26 cellular contexts compared by ENCODE assay signal in genomic region chr10:64574371-64574770, GRCh38.
A peak's percentile ranks its signal among the peaks of the same experiment; 100 is the strongest.
DNase-seq lines count a peak whose midpoint lies in the region; ATAC-seq, FAIRE-seq and TF ChIP-seq lines count a peak whose summit lies in the region.
"Had no signal": no experiment of that assay in that cellular context is flagged by ENCODE, and none has a peak within 500 bp of the region (broad histone marks: within the 10 kb centered on the region; RNA-seq: fewer than 3 reads in every experiment).

No MANE protein-coding gene starts in this region.

- peaks cover 10% of the 10 kb centered on the region for H3K9me3 Mint-ChIP-seq in WTC11
- H3K9me3 Mint-ChIP-seq: activated T-cell treated with anti-CD3 and anti-CD28 coated beads, Interleukin-2, amount 50 U/mL, for 4 hours had no signal

- H4K20me1 ChIP-seq in HepG2 (ENCODE audit: insufficient read depth, low read length) (no peaks in the 10 kb centered on the region), hepatocyte (ENCODE audit: insufficient read depth, poor library complexity, severe bottlenecking) (no peaks in the 10 kb centered on the region)

- no peaks in the 10 kb centered on the region for H3K9me3 ChIP-seq in right lobe of liver
- peaks cover 2% of the 10 kb centered on the region; the same call in 1 of the 2 replicates for H3K9me3 ChIP-seq in HepG2 (ENCODE audit: low read length)
- no peaks in the 10 kb centered on the region for H3K9me3 ChIP-seq in hepatocyte (ENCODE audit: low read depth)
- H3K9me3 ChIP-seq: SJSA1, tibial artery had no signal

- H3K4me3 Mint-ChIP-seq in WTC11 = no peak overlapping the region
- H3K4me3 Mint-ChIP-seq: activated CD8-positive, alpha-beta T cell treated with anti-CD3 and anti-CD28 coated beads, Interleukin-2, amount 10 ng/mL, durations not matched to agents 7 days and 5 days; activated naive CD4-positive, alpha-beta T cell treated with anti-CD3 and anti-CD28 coated beads, Interleukin-2, amount 50 U/mL, for 24 hours; activated T-cell treated with anti-CD3 and anti-CD28 coated beads, Interleukin-2, amount 50 U/mL, for 4 hours; naive B cell; stimulated activated naive B cell treated with anti-CD40 and anti-IgM and Interleukin-4, amounts not matched to agents 10 μg/mL and 1 μg/mL and 100 μg/mL, for 72 hours had no signal

- DNase-seq in right lobe of liver = peak in 1 of 3 donors; percentile 49
- DNase-seq in HepG2 (ENCODE audit: low spot score) = no peak
- peak; percentile 56 for DNase-seq in NCI-H82 (lab: John Stamatoyannopoulos, UW)
- DNase-seq in hepatocyte (ENCODE audit: low spot score) = peak; percentile 61
- DNase-seq in urothelium cell line (ENCODE audit: low spot score) = peak; percentile 28
- no peak for DNase-seq in H7
- DNase-seq in WTC11 (ENCODE audit: low spot score) = no peak
- DNase-seq: activated CD4-positive, CD25-positive, alpha-beta regulatory T cell; activated CD8-positive, alpha-beta T cell treated with anti-CD3 and anti-CD28 coated beads, Interleukin-2, amount 10 ng/mL, durations not matched to agents 7 days and 5 days; activated T-cell treated with anti-CD3 and anti-CD28 coated beads, Interleukin-2, amount 50 U/mL, for 4 hours; GOT3; heart right ventricle; MM.1S; naive B cell; NCI-H1930; NCI-H526; PC-9; stimulated activated naive B cell treated with anti-CD40 and anti-IgM and Interleukin-4, amounts not matched to agents 10 μg/mL and 1 μg/mL and 100 μg/mL, for 72 hours; tibial artery had no signal

- TF ChIP-seq RAD21 in HepG2 (CRISPR knock-in tag; IDR thresholded peaks at IDR 0.05) = no peak

- peaks cover 0 to 22% (median 7%) of the 10 kb centered on the region in 4 donors for H3K4me1 ChIP-seq in right lobe of liver
- peaks cover 19% of the 10 kb centered on the region for H3K4me1 ChIP-seq in HepG2 (ENCODE audit: insufficient read depth, low read length)
- peaks cover 29% of the 10 kb centered on the region for H3K4me1 ChIP-seq in hepatocyte (ENCODE audit: insufficient read depth)
- H3K4me1 ChIP-seq: SJSA1, tibial artery had no signal

- intact Hi-C loops in right lobe of liver (cut with DNase I) (no loop called here), HepG2 (cut with micrococcal nuclease; ENCODE audit: unreplicated experiment) (no loop called here)

- in situ Hi-C loops in HepG2 (cut with HindIII; ENCODE audit: extremely low pct_ligation_motif_present, low pct_unique_long_range_greater_than_20kb) = no loop called here

- no peaks in the 10 kb centered on the region for H3K27me3 Mint-ChIP-seq in WTC11 (ENCODE audit: low read depth)
- H3K27me3 Mint-ChIP-seq: activated naive CD4-positive, alpha-beta T cell treated with anti-CD3 and anti-CD28 coated beads, Interleukin-2, amount 50 U/mL, for 24 hours; naive B cell; stimulated activated naive B cell treated with anti-CD40 and anti-IgM and Interleukin-4, amounts not matched to agents 10 μg/mL and 1 μg/mL and 100 μg/mL, for 72 hours had no signal

- H3K4me3 ChIP-seq in right lobe of liver = no peak overlapping the region
- no peak overlapping the region for H3K4me3 ChIP-seq in HepG2 (replicated peaks in 1 of 3; ENCODE audit: insufficient read depth in 1 of 3, low read depth in 2 of 3, low read length in 3 of 3)
- H3K4me3 ChIP-seq in hepatocyte = no peak overlapping the region
- no peak overlapping the region for H3K4me3 ChIP-seq in H7 (ENCODE audit: insufficient read depth, low read depth, low read length)
- H3K4me3 ChIP-seq: coronary artery, heart right ventricle, PC-9, SJSA1, tibial artery had no signal

- no peak for TF ChIP-seq EP300 in HepG2 (IDR thresholded peaks at IDR 0.05; ENCODE audit: low read depth in 2 of 2, low read length in 2 of 2)
- no peak for TF ChIP-seq EP300 in HepG2 (CRISPR knock-in tag; IDR thresholded peaks at IDR 0.05; ENCODE audit: borderline replicate concordance)

- no peak overlapping the region for H3K27ac Mint-ChIP-seq in WTC11
- H3K27ac Mint-ChIP-seq: activated CD8-positive, alpha-beta T cell treated with anti-CD3 and anti-CD28 coated beads, Interleukin-2, amount 10 ng/mL, durations not matched to agents 7 days and 5 days; activated naive CD4-positive, alpha-beta T cell treated with anti-CD3 and anti-CD28 coated beads, Interleukin-2, amount 50 U/mL, for 24 hours; stimulated activated naive B cell treated with anti-CD40 and anti-IgM and Interleukin-4, amounts not matched to agents 10 μg/mL and 1 μg/mL and 100 μg/mL, for 72 hours had no signal

- peak; percentile 34 to 63 (median 54) for ATAC-seq in right lobe of liver
- ATAC-seq in HepG2 = no peak; the same call in 2 of the 3 replicates
- ATAC-seq in WTC11 = no peak
- ATAC-seq in GM18873 (IDR thresholded peaks at IDR 0.05; ENCODE audit: low FRiP score, unreplicated experiment) = no peak
- ATAC-seq: activated CD8-positive, alpha-beta T cell treated with anti-CD3 and anti-CD28 coated beads, Interleukin-2, amount 10 ng/mL, durations not matched to agents 7 days and 5 days; heart right ventricle; sciatic nerve had no signal

- POLR2A ChIA-PET in HepG2 (lab: Yijun Ruan, JAX) = no interaction called here
- POLR2A ChIA-PET in WTC11 (lab: Charles Lee) = no interaction called here

- H3K4me1 Mint-ChIP-seq in WTC11 = no peaks in the 10 kb centered on the region
- H3K4me1 Mint-ChIP-seq: activated naive CD4-positive, alpha-beta T cell treated with anti-CD3 and anti-CD28 coated beads, Interleukin-2, amount 50 U/mL, for 24 hours; naive B cell; stimulated activated naive B cell treated with anti-CD40 and anti-IgM and Interleukin-4, amounts not matched to agents 10 μg/mL and 1 μg/mL and 100 μg/mL, for 72 hours had no signal

- H2AFZ ChIP-seq in HepG2 (ENCODE audit: low read length) (no peak overlapping the region), hepatocyte (no peak overlapping the region)
- H2AFZ ChIP-seq: PC-9 had no signal

- 15% methylated on average over 2 of the region's 2 CpGs for whole genome bisulfite sequencing in right lobe of liver (ENCODE audit: insufficient coverage, low coverage, low lambda C conversion rate, missing lambda C conversion rate)
- WGBS in HepG2 (ENCODE audit: low lambda C conversion rate) = 47% methylated on average over 2 of the region's 2 CpGs
- WGBS in hepatocyte (ENCODE audit: low lambda C conversion rate, missing lambda C conversion rate) = 44% methylated on average over 2 of the region's 2 CpGs

- BruUV-seq in HepG2 (replicated peaks; lab: Mats Ljungman, UMichigan) = no TSS peak

- TF ChIP-seq CTCF in right lobe of liver (IDR thresholded peaks at IDR 0.05) (no peak), HepG2 (CRISPR knock-in tag; IDR thresholded peaks at IDR 0.05) (no peak), hepatocyte (IDR thresholded peaks at IDR 0.05; ENCODE audit: poor library complexity) (no peak), WTC11 (IDR thresholded peaks at IDR 0.05) (no peak)

- TF ChIP-seq POLR2A in right lobe of liver (IDR thresholded peaks at IDR 0.05) = no peak
- TF ChIP-seq POLR2A in HepG2 (IDR thresholded peaks at IDR 0.05; ENCODE audit: insufficient read depth in 1 of 2, low read depth in 2 of 2, low read length in 2 of 2) = no peak

- no peaks in the 10 kb centered on the region for H3K36me3 Mint-ChIP-seq in WTC11
- H3K36me3 Mint-ChIP-seq: activated naive CD4-positive, alpha-beta T cell treated with anti-CD3 and anti-CD28 coated beads, Interleukin-2, amount 50 U/mL, for 24 hours; naive B cell; stimulated activated naive B cell treated with anti-CD40 and anti-IgM and Interleukin-4, amounts not matched to agents 10 μg/mL and 1 μg/mL and 100 μg/mL, for 72 hours had no signal

- H3K4me2 ChIP-seq in HepG2 (ENCODE audit: low read depth, low read length) (no peak overlapping the region), hepatocyte (peak overlapping the region; percentile 25)
- H3K4me2 ChIP-seq: PC-9 had no signal

- no peaks in the 10 kb centered on the region for H3K79me2 ChIP-seq in HepG2 (ENCODE audit: insufficient read depth, low read length)
- no peaks in the 10 kb centered on the region for H3K79me2 ChIP-seq in hepatocyte

- no peaks in the 10 kb centered on the region for H3K9me2 ChIP-seq in hepatocyte (replicated peaks; ENCODE audit: insufficient read depth)

- FAIRE-seq in HepG2 (lab: Jason Lieb, UNC) (no peak), urothelium cell line (lab: Jason Lieb, UNC) (no peak)
- FAIRE-seq: astrocyte, endometrium had no signal

- CTCF ChIA-PET in HepG2 (lab: Yijun Ruan, JAX; ENCODE audit: low intra/inter-chr PET ratio, low total read pairs) (no interaction called here), WTC11 (lab: Charles Lee) (no interaction called here)

- no peaks in the 10 kb centered on the region for H3K27me3 ChIP-seq in right lobe of liver
- no peaks in the 10 kb centered on the region for H3K27me3 ChIP-seq in HepG2 (ENCODE audit: control insufficient read depth in 1 of 2, insufficient read depth in 2 of 2, low read length in 2 of 2)
- no peaks in the 10 kb centered on the region for H3K27me3 ChIP-seq in hepatocyte
- no peaks in the 10 kb centered on the region for H3K27me3 ChIP-seq in H7 (ENCODE audit: control insufficient read depth, insufficient read depth, low read length)
- H3K27me3 ChIP-seq: heart right ventricle, SJSA1, tibial artery had no signal

- no peaks in the 10 kb centered on the region for H3K36me3 ChIP-seq in right lobe of liver
- H3K36me3 ChIP-seq in HepG2 (replicated peaks in 1 of 2; ENCODE audit: control insufficient read depth in 1 of 2, insufficient read depth in 2 of 2, low read length in 2 of 2) = no peaks in the 10 kb centered on the region
- no peaks in the 10 kb centered on the region for H3K36me3 ChIP-seq in hepatocyte (replicated peaks; ENCODE audit: insufficient read depth, low read depth)
- H3K36me3 ChIP-seq in H7 (replicated peaks; ENCODE audit: control insufficient read depth, insufficient read depth, low read length) = no peaks in the 10 kb centered on the region
- H3K36me3 ChIP-seq: heart right ventricle, SJSA1, tibial artery had no signal

- H3K9ac ChIP-seq in HepG2 (ENCODE audit: insufficient read depth, low read depth, low read length) = no peak overlapping the region

- peak overlapping the region in 1 of 3 donors; percentile 60 for H3K27ac ChIP-seq in right lobe of liver
- H3K27ac ChIP-seq in HepG2 (ENCODE audit: extremely low read length, insufficient read depth, low read length) = no peak overlapping the region
- H3K27ac ChIP-seq in hepatocyte = peak overlapping the region; percentile 84
- H3K27ac ChIP-seq: coronary artery, heart right ventricle, PC-9, SJSA1, tibial artery had no signal

TF ChIP-seq in HepG2, 621 proteins besides CTCF, POLR2A, EP300 and RAD21 (continues in another document):
- no peak for TF ChIP-seq ZNF879 (CRISPR knock-in tag; IDR thresholded peaks at IDR 0.05)
- TF ChIP-seq MAX (IDR thresholded peaks at IDR 0.05) = no peak
- no peak for TF ChIP-seq ZNF547 (CRISPR knock-in tag; IDR thresholded peaks at IDR 0.05)

TF ChIP-seq in WTC11, 78 proteins besides CTCF, POLR2A, EP300 and RAD21 (continues in another document):
- TF ChIP-seq ZNF138 (CRISPR knock-in tag; conservative IDR thresholded peaks at IDR 0.05) = no peak
- no peak for TF ChIP-seq ELF4 (CRISPR knock-in tag; IDR thresholded peaks at IDR 0.05; ENCODE audit: low read depth)

Comparison
In these comparisons a context has a peak if more than half of its experiments do, and no peak if none do; other contexts are left out.
1. ATAC-seq: peak in right lobe of liver (4 of 4); none in HepG2 (single experiment), WTC11 (single experiment) and GM18873 (single experiment).
2. DNase-seq: peak in NCI-H82 (single experiment), hepatocyte (single experiment) and urothelium cell line (single experiment); none in HepG2 (single experiment), H7 (single experiment) and WTC11 (single experiment).